24 cellular contexts compared by ENCODE assay signal in genomic region chr4:152128356-152128755, GRCh38.
"Had no signal": no experiment of that assay in that cellular context is flagged by ENCODE, and none has a peak within 500 bp of the region (broad histone marks: within the 10 kb centered on the region; RNA-seq: fewer than 3 reads in every experiment).

No MANE protein-coding gene starts in this region.

- H3K36me3 ChIP-seq: colonic mucosa, esophagus squamous epithelium, gastrocnemius medialis, heart right ventricle, left lung, lower lobe of right lung had no signal

- H3K4me1 Mint-ChIP-seq: endodermal cell had no signal

- H3K9me3 ChIP-seq: colonic mucosa, esophagus squamous epithelium, gastrocnemius medialis, lower lobe of right lung had no signal

- H3K27me3 Mint-ChIP-seq: dendritic cell treated with granulocyte-macrophage colony-stimulating factor and Interleukin-4, amounts not matched to agents 40 ng/mL and 50 ng/mL, for 4 days had no signal

- H3K4me1 ChIP-seq: colonic mucosa, esophagus squamous epithelium, gastrocnemius medialis, heart right ventricle, left lung, lower lobe of right lung had no signal

- H3K9me3 Mint-ChIP-seq: endodermal cell had no signal

- H3K4me3 Mint-ChIP-seq: dendritic cell treated with granulocyte-macrophage colony-stimulating factor and Interleukin-4, amounts not matched to agents 40 ng/mL and 50 ng/mL, for 4 days; effector memory CD8-positive, alpha-beta T cell; endodermal cell; naive thymus-derived CD4-positive, alpha-beta T cell had no signal

- DNase-seq: colonic mucosa; cortex of kidney; effector CD8-positive, alpha-beta T cell; effector memory CD8-positive, alpha-beta T cell; endodermal cell; erythroblast; esophagus squamous epithelium; foreskin fibroblast; foreskin melanocyte; gastrocnemius medialis; glutamatergic neuron; head of caudate nucleus; heart right ventricle; hippocampal formation; left cardiac atrium; left lung; left ventricle myocardium superior; lower lobe of right lung; mesenchymal stem cell; midbrain; naive thymus-derived CD4-positive, alpha-beta T cell had no signal

- H3K27me3 ChIP-seq: colonic mucosa, esophagus squamous epithelium, gastrocnemius medialis, heart right ventricle, left lung had no signal

- H3K27ac Mint-ChIP-seq: dendritic cell treated with granulocyte-macrophage colony-stimulating factor and Interleukin-4, amounts not matched to agents 40 ng/mL and 50 ng/mL, for 4 days; endodermal cell had no signal

- H3K27ac ChIP-seq: colonic mucosa, epithelial cell of prostate, esophagus squamous epithelium, gastrocnemius medialis, heart right ventricle, left lung, lower lobe of right lung had no signal

- H3K4me3 ChIP-seq: colonic mucosa, esophagus squamous epithelium, gastrocnemius medialis, heart right ventricle, left lung, lower lobe of right lung had no signal

- ATAC-seq: effector memory CD8-positive, alpha-beta T cell; esophagus mucosa; gastrocnemius medialis; heart right ventricle; left cardiac atrium; left lung; left ventricle myocardium superior; lower lobe of right lung; naive thymus-derived CD4-positive, alpha-beta T cell had no signal
